In the genomic region with DNA sequence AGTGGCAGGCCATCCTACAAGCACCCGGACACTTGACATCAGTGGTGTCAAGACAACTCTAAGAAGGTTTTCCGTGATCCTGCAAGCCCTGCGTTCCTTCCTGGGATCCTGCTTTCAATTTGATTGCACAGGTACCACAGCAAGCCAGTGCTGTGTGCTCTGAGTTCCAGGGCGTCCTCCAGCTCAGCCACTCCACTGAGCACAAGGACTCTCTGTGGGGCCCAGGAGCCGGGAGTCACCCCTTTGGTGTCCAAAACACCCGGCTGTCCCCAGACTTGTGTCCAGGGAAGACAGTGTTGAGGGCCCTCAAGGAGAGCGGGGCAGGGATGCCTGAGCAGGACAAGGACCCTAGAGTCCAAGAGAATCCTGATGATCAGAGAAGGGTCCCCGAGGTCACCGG, we compare ENCODE assay signal across 7 cellular contexts. TPM values are rescaled to one million over a fixed set of nuclear protein-coding genes. Genes with fewer than 3 reads are reported as not detected.
"Had no signal": no experiment of that assay in that cellular context is flagged by ENCODE, and none has a peak within 500 bp of the region (broad histone marks: within the 10 kb centered on the region; RNA-seq: fewer than 3 reads in every experiment).

No MANE protein-coding gene starts in this region.

RNA-seq across cellular contexts. Expression of gene GGTLC1, which starts 0.4 kb away (rescaled TPM):
- total RNA-seq: GM23248, GM23338, H1, H4, H7, H9, HFFc6 had no signal
- polyA plus RNA-seq: GM23248, GM23338, H1 had no signal
